Comparison of ENCODE assay signal across 6 cellular contexts in the genomic region with DNA sequence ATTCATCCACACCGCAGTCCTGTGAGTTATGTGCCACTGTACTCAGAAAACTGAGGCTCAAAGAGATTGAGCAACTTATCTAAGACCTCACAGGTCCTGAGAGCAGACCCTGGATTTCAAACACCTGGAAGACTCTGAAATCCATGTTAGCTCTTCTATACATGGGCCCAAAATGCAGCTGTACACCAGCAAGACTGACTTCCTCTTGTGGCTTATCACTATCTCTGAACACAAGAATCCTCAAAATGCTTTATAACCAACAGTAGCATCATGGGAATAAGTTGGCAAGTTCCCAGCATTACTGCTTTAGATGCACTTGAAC.
DNase-seq lines count a peak whose midpoint lies in the region; ATAC-seq, FAIRE-seq and TF ChIP-seq lines count a peak whose summit lies in the region.
"Not testable (repeated sequence)": the region's sequence is repeated elsewhere in the genome, so short reads cannot be mapped to it uniquely, and the experiment has no call there.

No MANE protein-coding gene starts in this region.

- CTCF ChIA-PET in CD8-positive, alpha-beta memory T cell (lab: Charles Lee); K562 (lab: Yijun Ruan, JAX; ENCODE audit: low intra/inter-chr PET ratio): not testable (repeated sequence)

- 0 out of 2 replicates have a peak, but pooled peaks have one; percentile 17 for TF ChIP-seq POLR2A in K562 (conservative IDR thresholded peaks at IDR 0.05)
- not testable (repeated sequence) for TF ChIP-seq POLR2A in esophagus muscularis mucosa (IDR thresholded peaks at IDR 0.05; ENCODE audit: low read depth)

- not testable (repeated sequence) for TF ChIP-seq RAD21 in K562 (CRISPR knock-in tag; conservative IDR thresholded peaks at IDR 0.05 in 1 of 2, IDR thresholded peaks at IDR 0.05 in 1 of 2)

- not testable (repeated sequence) for H3K27me3 Mint-ChIP-seq in CD8-positive, alpha-beta memory T cell

- in situ Hi-C loops in K562 (cut with MboI) = not testable (repeated sequence)

- H3K9me3 Mint-ChIP-seq in CD8-positive, alpha-beta memory T cell = peaks cover 4 to 36% (median 18%) of the 10 kb centered on the region in 5 donors

- peaks cover 2 to 22% (median 3%) of the 10 kb centered on the region in 3 donors for H3K36me3 Mint-ChIP-seq in CD8-positive, alpha-beta memory T cell

- not testable (repeated sequence) for H3K9me3 ChIP-seq in CD8-positive, alpha-beta memory T cell (ENCODE audit: low read length); DND-41 (ENCODE audit: insufficient read depth, low read length, severe bottlenecking); K562 (replicated peaks; ENCODE audit: control insufficient read depth, insufficient read depth, low read depth, low read length)
- H3K9me3 ChIP-seq in Karpas-422 (ENCODE audit: low read length) (peaks cover 10% of the 10 kb centered on the region), esophagus muscularis mucosa (peaks cover 0 to 25% (median 17%) of the 10 kb centered on the region in 4 donors)

- not testable (repeated sequence) for FAIRE-seq in K562 (lab: Jason Lieb, UNC)

- not testable (repeated sequence) for H3K9me2 ChIP-seq in Karpas-422 (replicated peaks; ENCODE audit: insufficient read depth, low read length)

- H3K9me1 ChIP-seq in K562 (ENCODE audit: control insufficient read depth, insufficient read depth, low read length) = not testable (repeated sequence)

- H4K20me1 ChIP-seq in DND-41 (ENCODE audit: insufficient read depth, low read length); Karpas-422 (ENCODE audit: insufficient read depth, low read depth, low read length); K562 (replicated peaks; ENCODE audit: control insufficient read depth, insufficient read depth, low read length): not testable (repeated sequence)

- H3K9ac ChIP-seq in DND-41 (ENCODE audit: low read depth, low read length); Karpas-422 (ENCODE audit: low read length): not testable (repeated sequence)
- H3K9ac ChIP-seq in K562 (ENCODE audit: insufficient read depth in 1 of 2, low read depth in 2 of 2, low read length in 2 of 2) = peak overlapping the region in 1 of 2 experiments; percentile 61; a peak in 1 of 4 replicates

- 17% methylated on average over 1 of the region's 1 CpG for WGBS in K562 (ENCODE audit: insufficient coverage, low coverage, missing lambda C conversion rate)
- 90% methylated on average over 1 of the region's 1 CpG for WGBS in esophagus muscularis mucosa

- not testable (repeated sequence) for H3K4me1 ChIP-seq in CD8-positive, alpha-beta memory T cell (ENCODE audit: insufficient read depth, low read length); DND-41 (ENCODE audit: insufficient read depth, low read length); Karpas-422 (ENCODE audit: low read length); esophagus muscularis mucosa
- peaks cover 0 to 19% of the 10 kb centered on the region in 2 experiments; a peak in 3 of 5 replicates for H3K4me1 ChIP-seq in K562 (replicated peaks in 1 of 2; ENCODE audit: control insufficient read depth in 2 of 2, insufficient read depth in 2 of 2, low read length in 2 of 2)

- not testable (repeated sequence) for DNase-seq in CD8-positive, alpha-beta memory T cell
- DNase-seq in CMK (ENCODE audit: low read depth) (peak; percentile 30), DND-41 (peak; percentile 15), Karpas-422 (peak; percentile 34), K562 (ENCODE audit: extremely low read depth in 1 of 4, low spot score in 3 of 4) (peak in 1 of 4 experiments; percentile 61), esophagus muscularis mucosa (ENCODE audit: extremely low spot score) (peak; percentile 14)

- ATAC-seq in DND-41 (ENCODE audit: insufficient read depth, low read depth) = not testable (repeated sequence)
- ATAC-seq in K562 = peak; percentile 79

- not testable (repeated sequence) for H3K4me3 ChIP-seq in CD8-positive, alpha-beta memory T cell (ENCODE audit: low read length); DND-41 (ENCODE audit: low read depth in 1 of 2, low read length in 2 of 2); Karpas-422 (ENCODE audit: low read length); K562; esophagus muscularis mucosa

- H3K27me3 ChIP-seq in CD8-positive, alpha-beta memory T cell (ENCODE audit: insufficient read depth, low read length, poor library complexity, severe bottlenecking); DND-41 (ENCODE audit: insufficient read depth, low read length, poor library complexity); Karpas-422 (ENCODE audit: low read length); K562 (ENCODE audit: control insufficient read depth in 2 of 2, insufficient read depth in 2 of 2, low read length in 2 of 2); esophagus muscularis mucosa: not testable (repeated sequence)

- H3K79me2 ChIP-seq in DND-41 (ENCODE audit: insufficient read depth, low read length); Karpas-422 (ENCODE audit: low read length); K562 (ENCODE audit: control insufficient read depth, insufficient read depth, low read length): not testable (repeated sequence)

- H3K4me3 Mint-ChIP-seq in CD8-positive, alpha-beta memory T cell = not testable (repeated sequence)

- not testable (repeated sequence) for H3K4me2 ChIP-seq in DND-41 (ENCODE audit: insufficient read depth, low read length); Karpas-422 (ENCODE audit: low read depth, low read length, poor library complexity, severe bottlenecking)
- peak overlapping the region; percentile 57; the same call in 1 of the 2 replicates for H3K4me2 ChIP-seq in K562 (ENCODE audit: insufficient read depth, low read length)

- not testable (repeated sequence) for H3K4me1 Mint-ChIP-seq in CD8-positive, alpha-beta memory T cell

- intact Hi-C loops in K562 (cut with micrococcal nuclease); esophagus muscularis mucosa (cut with DNase I): not testable (repeated sequence)

- POLR2A ChIA-PET in CD8-positive, alpha-beta memory T cell (lab: Charles Lee); K562 (lab: Yijun Ruan, JAX): not testable (repeated sequence)

- not testable (repeated sequence) for H3K36me3 ChIP-seq in CD8-positive, alpha-beta memory T cell (ENCODE audit: insufficient read depth, low read length); DND-41 (ENCODE audit: insufficient read depth, low read length); Karpas-422 (ENCODE audit: insufficient read depth, low read length); K562 (ENCODE audit: control insufficient read depth, insufficient read depth, low read length); esophagus muscularis mucosa

- TF ChIP-seq EP300 in K562 (IDR thresholded peaks at IDR 0.05; ENCODE audit: low read length); esophagus muscularis mucosa (IDR thresholded peaks at IDR 0.05): not testable (repeated sequence)

- H3K27ac Mint-ChIP-seq in CD8-positive, alpha-beta memory T cell = not testable (repeated sequence)

- H3K27ac ChIP-seq in CD8-positive, alpha-beta memory T cell (ENCODE audit: low read depth, low read length) = peak overlapping the region; percentile 16
- H3K27ac ChIP-seq in DND-41 (ENCODE audit: low read length); Karpas-422 (ENCODE audit: low read length); esophagus muscularis mucosa (replicated peaks in 1 of 4): not testable (repeated sequence)
- H3K27ac ChIP-seq in K562 (ENCODE audit: extremely low read depth, low read depth, low read length) = peak overlapping the region; percentile 91

- not testable (repeated sequence) for H2AFZ ChIP-seq in DND-41 (ENCODE audit: low read depth, low read length); Karpas-422 (ENCODE audit: low read length)
- H2AFZ ChIP-seq in K562 (ENCODE audit: low read depth, low read length) = peak overlapping the region; percentile 44

- not testable (repeated sequence) for BruUV-seq in K562 (replicated peaks; lab: Mats Ljungman, UMichigan)

- TF ChIP-seq CTCF in DND-41 (IDR thresholded peaks at IDR 0.05; ENCODE audit: borderline replicate concordance, extremely low read depth, low read length, poor library complexity, severe bottlenecking); K562 (IDR thresholded peaks at IDR 0.05 in 2 of 3, conservative IDR thresholded peaks at IDR 0.05 in 1 of 3; ENCODE audit: insufficient read depth in 2 of 3, low read depth in 1 of 3, low read length in 3 of 3); esophagus muscularis mucosa (IDR thresholded peaks at IDR 0.05): not testable (repeated sequence)

TF ChIP-seq in K562, 482 proteins besides CTCF, POLR2A, EP300 and RAD21 (continues in another document):
- TF ChIP-seq TCF3 (CRISPR knock-in tag; IDR thresholded peaks at IDR 0.05) = 0 out of 2 replicates have a peak, but pooled peaks have one; percentile 46
- TF ChIP-seq BRD4 (IDR thresholded peaks at IDR 0.05) = peak; percentile 56; the same call in 1 of the 2 replicates
